In genomic region chr3:143128212-143128611, GRCh38 we compare ENCODE assay signal across 18 cellular contexts. TPM values are rescaled to one million over a fixed set of nuclear protein-coding genes. Genes with fewer than 3 reads are reported as not detected.
DNase-seq lines count a peak whose midpoint lies in the region; ATAC-seq, FAIRE-seq and TF ChIP-seq lines count a peak whose summit lies in the region.
"Had no signal": no experiment of that assay in that cellular context is flagged by ENCODE, and none has a peak within 500 bp of the region (broad histone marks: within the 10 kb centered on the region; RNA-seq: fewer than 3 reads in every experiment).

No MANE protein-coding gene starts in this region.

- no peak for ATAC-seq in CD4-positive, alpha-beta T cell (ENCODE audit: poor library complexity)
- ATAC-seq in naive thymus-derived CD4-positive, alpha-beta T cell, result no peak
- no peak for ATAC-seq in activated CD4-positive, CD25-positive, alpha-beta regulatory T cell treated with anti-CD3 and anti-CD28 coated beads, Interleukin-2, amount 50 U/mL, for 24 hours

- CTCF ChIA-PET in CD4-positive, alpha-beta T cell (lab: Charles Lee), result no interaction called here
- CTCF ChIA-PET in naive thymus-derived CD4-positive, alpha-beta T cell (lab: Charles Lee), result no interaction called here

- H3K9me3 ChIP-seq in CD4-positive, alpha-beta T cell (ENCODE audit: control insufficient read depth, low read length), result no peaks in the 10 kb centered on the region
- H3K9me3 ChIP-seq in naive thymus-derived CD4-positive, alpha-beta T cell (ENCODE audit: control insufficient read depth in 2 of 3, low read length in 3 of 3), result no peaks in the 10 kb centered on the region
- no peaks in the 10 kb centered on the region for H3K9me3 ChIP-seq in right atrium auricular region
- H3K9me3 ChIP-seq: Caco-2 had no signal

- POLR2A ChIA-PET in CD4-positive, alpha-beta T cell (lab: Charles Lee), result interaction anchor here (0.6 kb wide), 1 partner anchor 441 kb away, joined by 3 read pairs; no protein-coding TSS in a partner anchor
- POLR2A ChIA-PET in naive thymus-derived CD4-positive, alpha-beta T cell (lab: Charles Lee), result no interaction called here

- no peaks in the 10 kb centered on the region for H3K27me3 Mint-ChIP-seq in CD4-positive, alpha-beta T cell
- H3K27me3 Mint-ChIP-seq in naive thymus-derived CD4-positive, alpha-beta T cell, result no peaks in the 10 kb centered on the region
- H3K27me3 Mint-ChIP-seq: B cell had no signal

- TF ChIP-seq CTCF in CD4-positive, alpha-beta T cell (IDR thresholded peaks at IDR 0.05), result no peak
- peak; percentile 17 for TF ChIP-seq CTCF in choroid plexus epithelial cell (conservative IDR thresholded peaks at IDR 0.05; ENCODE audit: low read depth, low read length)
- no peak for TF ChIP-seq CTCF in right atrium auricular region (IDR thresholded peaks at IDR 0.05)

- H3K27me3 ChIP-seq in CD4-positive, alpha-beta T cell (ENCODE audit: control insufficient read depth, insufficient read depth, low read length), result no peaks in the 10 kb centered on the region
- no peaks in the 10 kb centered on the region for H3K27me3 ChIP-seq in naive thymus-derived CD4-positive, alpha-beta T cell (ENCODE audit: control insufficient read depth in 2 of 2, insufficient read depth in 2 of 2, low read length in 2 of 2)
- H3K27me3 ChIP-seq in right atrium auricular region, result no peaks in the 10 kb centered on the region

- no peaks in the 10 kb centered on the region for H3K36me3 Mint-ChIP-seq in CD4-positive, alpha-beta T cell (ENCODE audit: low read depth)
- peaks cover 0 to 22% (median 4%) of the 10 kb centered on the region in 5 donors for H3K36me3 Mint-ChIP-seq in naive thymus-derived CD4-positive, alpha-beta T cell

- DNase-seq in CD4-positive, alpha-beta T cell, result no peak
- DNase-seq in GM12892 (ENCODE audit: insufficient read length) (no peak), choroid plexus epithelial cell (ENCODE audit: low read depth) (peak; percentile 48), DMS153 (lab: John Stamatoyannopoulos, UW) (no peak), germinal center (ENCODE audit: low spot score) (no peak), right atrium auricular region (ENCODE audit: low spot score) (no peak)
- DNase-seq in naive thymus-derived CD4-positive, alpha-beta T cell, result no peak
- DNase-seq: C1 segment of cervical spinal cord; Caco-2; CD8-positive, alpha-beta memory T cell; EL; GOT3; H9 had no signal

- intact Hi-C loops in CD4-positive, alpha-beta T cell (cut with DNase I, micrococcal nuclease), result loop anchor here in 1 of 2 experiments (5.0 to 10.0 kb wide), 4 partner anchors 39 to 637 kb away; no protein-coding TSS in a partner anchor
- intact Hi-C loops in naive thymus-derived CD4-positive, alpha-beta T cell (cut with micrococcal nuclease), result loop anchor here (10.0 kb wide), 2 partner anchors 317 to 397 kb away; no protein-coding TSS in a partner anchor

- peak; percentile 27 for FAIRE-seq in GM12892 (lab: Jason Lieb, UNC)
- FAIRE-seq: A204.1, G401.6, GM19239 had no signal

- H3K4me1 Mint-ChIP-seq in CD4-positive, alpha-beta T cell (ENCODE audit: low read depth), result peaks cover 58% of the 10 kb centered on the region
- H3K4me1 Mint-ChIP-seq in naive thymus-derived CD4-positive, alpha-beta T cell, result peaks cover 17 to 69% (median 55%) of the 10 kb centered on the region in 7 donors

- no peak overlapping the region for H3K27ac ChIP-seq in CD4-positive, alpha-beta T cell (ENCODE audit: low read depth, low read length)
- H3K27ac ChIP-seq in naive thymus-derived CD4-positive, alpha-beta T cell (ENCODE audit: low read depth, low read length), result no peak overlapping the region
- H3K27ac ChIP-seq in right atrium auricular region, result no peak overlapping the region

- no peaks in the 10 kb centered on the region for H3K9me3 Mint-ChIP-seq in CD4-positive, alpha-beta T cell
- H3K9me3 Mint-ChIP-seq in naive thymus-derived CD4-positive, alpha-beta T cell, result peaks cover 0 to 3% (median 0%) of the 10 kb centered on the region in 11 donors
- H3K9me3 Mint-ChIP-seq: CD8-positive, alpha-beta memory T cell; H9 had no signal

- peak overlapping the region; percentile 16 for H3K27ac Mint-ChIP-seq in CD4-positive, alpha-beta T cell
- peak overlapping the region in 7 of 9 donors; percentile 3 to 96 (median 29) for H3K27ac Mint-ChIP-seq in naive thymus-derived CD4-positive, alpha-beta T cell
- H3K27ac Mint-ChIP-seq: B cell, H9 had no signal

- no peak overlapping the region for H3K4me3 Mint-ChIP-seq in CD4-positive, alpha-beta T cell
- no peak overlapping the region for H3K4me3 Mint-ChIP-seq in naive thymus-derived CD4-positive, alpha-beta T cell
- H3K4me3 Mint-ChIP-seq: B cell; CD8-positive, alpha-beta memory T cell; H9 had no signal

- H3K4me1 ChIP-seq in naive thymus-derived CD4-positive, alpha-beta T cell (ENCODE audit: control insufficient read depth in 2 of 2, insufficient read depth in 2 of 2, low read length in 2 of 2), result peaks cover 0 to 10% of the 10 kb centered on the region in 2 donors
- H3K4me1 ChIP-seq in right atrium auricular region, result no peaks in the 10 kb centered on the region
- H3K4me1 ChIP-seq: Caco-2 had no signal

- TF ChIP-seq POLR2A in GM12892 (IDR thresholded peaks at IDR 0.05; ENCODE audit: low read depth, low read length), result no peak

- H3K4me3 ChIP-seq in choroid plexus epithelial cell (ENCODE audit: low read depth, low read length), result no peak overlapping the region
- H3K4me3 ChIP-seq in naive thymus-derived CD4-positive, alpha-beta T cell (ENCODE audit: low read length), result no peak overlapping the region
- H3K4me3 ChIP-seq in right atrium auricular region, result no peak overlapping the region

- H3K36me3 ChIP-seq in naive thymus-derived CD4-positive, alpha-beta T cell (ENCODE audit: control insufficient read depth in 2 of 3, insufficient read depth in 3 of 3, low read length in 3 of 3), result no peaks in the 10 kb centered on the region
- no peaks in the 10 kb centered on the region for H3K36me3 ChIP-seq in right atrium auricular region

RNA-seq across cellular contexts. Expression of gene CHST2, which starts 8.6 kb away (rescaled TPM):
- total RNA-seq in CD4-positive, alpha-beta T cell, result 1 to 10 TPM; 2.0 TPM
- 10.0 TPM for polyA plus RNA-seq in GM12892 (2012; ENCODE audit: missing spikeins)
- total RNA-seq in naive thymus-derived CD4-positive, alpha-beta T cell, result 10 to 100 TPM in 1 of 5 experiments, 1 to 10 TPM in 4; 3.4 to 12.3 (median 4.5) TPM
- 10 to 100 TPM in 1 of 2 donors, 1 to 10 TPM in 1; 6.6 to 11.5 TPM for polyA plus RNA-seq in naive thymus-derived CD4-positive, alpha-beta T cell
- total RNA-seq in right atrium auricular region, result 1 to 10 TPM; 2.3 to 4.8 TPM
- total RNA-seq: Caco-2 had no signal
